In genomic region chr1:89820423-89821321, GRCh38 we compare ENCODE assay signal across 8 cellular contexts. TPM values are rescaled to one million over a fixed set of nuclear protein-coding genes. Genes with fewer than 3 reads are reported as not detected.
DNase-seq lines count a peak whose midpoint lies in the region; FAIRE-seq and TF ChIP-seq lines count a peak whose summit lies in the region.

Gene LRRC8D, plus strand, starts transcription at chr1:89821032. Its CDS starts 112,037 bp downstream, at chr1:89933069.

- H3K4me1 ChIP-seq in H9 (ENCODE audit: insufficient read depth, low read length) (peaks cover 10% of the 10 kb centered on the region), SJCRH30 (no peaks in the 10 kb centered on the region), neuronal stem cell (ENCODE audit: control insufficient read depth in 2 of 2, insufficient read depth in 1 of 2, low read depth in 1 of 2, low read length in 2 of 2) (peaks cover 2 to 16% of the 10 kb centered on the region in 2 donors), suprapubic skin (peaks cover 28% of the 10 kb centered on the region)

- H3K4me1 Mint-ChIP-seq in H9 = peaks cover 41 to 44% of the 10 kb centered on the region in 2 experiments

- no peak within 1 kb of the TSS for H3T11ph ChIP-seq in H9 (ENCODE audit: low read length)

- H3K56ac ChIP-seq in H9 (ENCODE audit: insufficient read length, low read depth, low read length) = no peak within 1 kb of the TSS

- TF ChIP-seq EP300 in suprapubic skin (IDR thresholded peaks at IDR 0.05) = no peak

- H2BK15ac ChIP-seq in H9 (ENCODE audit: low read depth, low read length) (no peak within 1 kb of the TSS), neuronal stem cell (ENCODE audit: low read length) (peak within 1 kb of the TSS; percentile 84)

- H3K9ac ChIP-seq in H9 (ENCODE audit: extremely low read depth, insufficient read length, low read length) (peak within 1 kb of the TSS; percentile 84), neuronal stem cell (ENCODE audit: low read depth, low read length, poor library complexity) (peak within 1 kb of the TSS; percentile 100)

- TF ChIP-seq CTCF in H9 (conservative IDR thresholded peaks at IDR 0.05) (no peak), suprapubic skin (IDR thresholded peaks at IDR 0.05) (no peak)

- peaks cover 6% of the 10 kb centered on the region for H3K79me1 ChIP-seq in H9 (ENCODE audit: insufficient read depth, low read depth, low read length, poor library complexity, severe bottlenecking)
- peaks cover 3% of the 10 kb centered on the region for H3K79me1 ChIP-seq in neuronal stem cell (ENCODE audit: low read depth, low read length)

- H2AK5ac ChIP-seq in H9 (ENCODE audit: insufficient read length, low read length) (no peak within 1 kb of the TSS), neuronal stem cell (ENCODE audit: low read depth, low read length) (peak within 1 kb of the TSS; percentile 85)

- H3K14ac ChIP-seq in H9 (ENCODE audit: insufficient read depth, low read length) (peak within 1 kb of the TSS; percentile 94), neuronal stem cell (ENCODE audit: low read length) (peak within 1 kb of the TSS; percentile 95)

- TF ChIP-seq POLR2A in suprapubic skin (IDR thresholded peaks at IDR 0.05) = peak in 1 of 2 donors; percentile 31

- FAIRE-seq in frontal cortex (lab: Jason Lieb, UNC) = no peak

- no CpG with 5 or more reads among the region's 82 CpGs for WGBS in H9 (ENCODE audit: extremely low coverage, insufficient read length, low lambda C conversion rate)
- no CpG with 5 or more reads among the region's 82 CpGs for WGBS in neuronal stem cell (ENCODE audit: extremely low coverage in 2 of 2, insufficient read length in 2 of 2, insufficient replicate concordance in 1 of 2), 2 donors
- 2% methylated on average over 27 of the region's 82 CpGs for WGBS in suprapubic skin

- peak within 1 kb of the TSS; percentile 76 to 90 for H3K4me3 Mint-ChIP-seq in H9

- H3K4me2 ChIP-seq in H9 (ENCODE audit: insufficient read depth, insufficient read length, low read length) (peak within 1 kb of the TSS; percentile 67), neuronal stem cell (ENCODE audit: insufficient read depth, low read length, poor library complexity, severe bottlenecking) (peak within 1 kb of the TSS; percentile 72)

- H2BK5ac ChIP-seq in H9 (ENCODE audit: insufficient read length, low read length) (no peak within 1 kb of the TSS), neuronal stem cell (ENCODE audit: low read length) (peak within 1 kb of the TSS; percentile 95)

- H3K79me2 ChIP-seq in H9 (ENCODE audit: insufficient read depth, low read length) = peaks cover 9% of the 10 kb centered on the region; the same call in 1 of the 2 replicates

- no peaks in the 10 kb centered on the region for H4K20me1 ChIP-seq in H9 (ENCODE audit: control insufficient read depth, insufficient read depth, insufficient read length)

- H3K36me3 Mint-ChIP-seq in H9 (ENCODE audit: insufficient read depth in 1 of 3, low read depth in 3 of 3) = peaks cover 5 to 21% (median 10%) of the 10 kb centered on the region in 3 experiments

- no peak within 1 kb of the TSS for H2BK120ac ChIP-seq in H9 (ENCODE audit: low read depth, low read length, poor library complexity, severe bottlenecking)
- peak within 1 kb of the TSS; percentile 24 for H2BK120ac ChIP-seq in neuronal stem cell (ENCODE audit: low read depth, low read length)

- H3K23ac ChIP-seq in H9 (ENCODE audit: insufficient read length, low read depth, low read length) (no peak within 1 kb of the TSS), neuronal stem cell (ENCODE audit: low read depth, low read length, poor library complexity) (peak within 1 kb of the TSS; percentile 58)

- H3K4ac ChIP-seq in H9 (ENCODE audit: low read depth, low read length) (no peak within 1 kb of the TSS), neuronal stem cell (ENCODE audit: low read length) (peak within 1 kb of the TSS; percentile 96)

- H3K27me3 ChIP-seq in H9 (ENCODE audit: insufficient read depth, low read length) (no peaks in the 10 kb centered on the region; the same call in 1 of the 2 replicates), SJCRH30 (no peaks in the 10 kb centered on the region), neuronal stem cell (ENCODE audit: control insufficient read depth in 3 of 3, insufficient read depth in 3 of 3, low read depth in 1 of 3, low read length in 3 of 3) (no peaks in the 10 kb centered on the region), suprapubic skin (no peaks in the 10 kb centered on the region)

- no peaks in the 10 kb centered on the region for H3K36me3 ChIP-seq in SJCRH30
- peaks cover 2 to 19% of the 10 kb centered on the region in 2 donors for H3K36me3 ChIP-seq in neuronal stem cell (replicated peaks in 1 of 2; ENCODE audit: control insufficient read depth in 2 of 2, insufficient read depth in 2 of 2, low read length in 2 of 2)
- H3K36me3 ChIP-seq in suprapubic skin = no peaks in the 10 kb centered on the region

- peak within 1 kb of the TSS; percentile 89 for H3K4me3 ChIP-seq in SJCRH30
- H3K4me3 ChIP-seq in neuronal stem cell (ENCODE audit: low read length in 2 of 2) = peak within 1 kb of the TSS; percentile 90 to 97
- H3K4me3 ChIP-seq in suprapubic skin = peak within 1 kb of the TSS; percentile 62

- peaks cover 13% of the 10 kb centered on the region for H3K23me2 ChIP-seq in H9 (ENCODE audit: insufficient read length, low read depth, low read length, poor library complexity, severe bottlenecking)

- H4K91ac ChIP-seq in H9 (ENCODE audit: insufficient read length, low read depth, low read length) (no peak within 1 kb of the TSS), neuronal stem cell (ENCODE audit: low read depth, low read length, poor library complexity) (peak within 1 kb of the TSS; percentile 93)

- H3K27me3 Mint-ChIP-seq in H9 (ENCODE audit: low read depth) = peaks cover 15% of the 10 kb centered on the region

- H2BK20ac ChIP-seq in H9 (ENCODE audit: low read depth, low read length, poor library complexity, severe bottlenecking) = no peak within 1 kb of the TSS

- DNase-seq in GF-D8 (lab: John Stamatoyannopoulos, UW) = peak; percentile 71
- peak; percentile 93 for DNase-seq in H9
- peak; percentile 81 for DNase-seq in M059J (ENCODE audit: low read depth)
- DNase-seq in SJCRH30 = peak; percentile 69 to 77
- DNase-seq in activated naive CD4-positive, alpha-beta T cell treated with Interleukin-2 at 50 U/mL for 16 hours = peak; percentile 67
- DNase-seq in frontal cortex (ENCODE audit: low spot score in 2 of 2) = peak; percentile 89
- DNase-seq in neuronal stem cell (ENCODE audit: low spot score) = peak; percentile 83
- peak; percentile 85 to 90 for DNase-seq in suprapubic skin (ENCODE audit: low spot score in 2 of 2)

- peak within 1 kb of the TSS; percentile 74 to 92 (median 84) for H3K27ac Mint-ChIP-seq in H9

- no peak within 1 kb of the TSS for H4K8ac ChIP-seq in H9 (replicated peaks; ENCODE audit: insufficient read length, low read depth, low read length)
- H4K8ac ChIP-seq in neuronal stem cell (ENCODE audit: low read depth, low read length) = no peak within 1 kb of the TSS

- no peaks in the 10 kb centered on the region for H3K9me3 ChIP-seq in H9 (ENCODE audit: control insufficient read depth, low read depth, low read length)
- H3K9me3 ChIP-seq in SJCRH30 (replicated peaks) = no peaks in the 10 kb centered on the region
- H3K9me3 ChIP-seq in neuronal stem cell (replicated peaks in 1 of 2; ENCODE audit: control insufficient read depth in 2 of 2, insufficient read depth in 1 of 2, low read depth in 1 of 2, low read length in 2 of 2) = peaks cover 0 to 5% of the 10 kb centered on the region in 2 donors
- H3K9me3 ChIP-seq in suprapubic skin = no peaks in the 10 kb centered on the region

- no peak within 1 kb of the TSS for H4K5ac ChIP-seq in H9 (ENCODE audit: insufficient read length, low read depth, low read length)

- H3K18ac ChIP-seq in H9 (ENCODE audit: insufficient read length, low read depth, low read length) (peak within 1 kb of the TSS; percentile 88), neuronal stem cell (ENCODE audit: low read length) (peak within 1 kb of the TSS; percentile 98)

- no peaks in the 10 kb centered on the region; a peak in 2 of 5 replicates for H3K9me3 Mint-ChIP-seq in H9

- no peak within 1 kb of the TSS for H2AFZ ChIP-seq in H9 (ENCODE audit: low read length)
- H2AFZ ChIP-seq in neuronal stem cell (ENCODE audit: low read length) = peak within 1 kb of the TSS; percentile 95

- H2BK12ac ChIP-seq in H9 (ENCODE audit: insufficient read length, low read depth, low read length) = peak within 1 kb of the TSS; percentile 36
- H2BK12ac ChIP-seq in neuronal stem cell (ENCODE audit: low read length) = no peak within 1 kb of the TSS

- no peak within 1 kb of the TSS for H3K27ac ChIP-seq in H9 (ENCODE audit: insufficient read length, low read depth, low read length)
- H3K27ac ChIP-seq in SJCRH30 = no peak within 1 kb of the TSS
- H3K27ac ChIP-seq in neuronal stem cell (replicated peaks; ENCODE audit: low read length) = peak within 1 kb of the TSS; percentile 64
- peak within 1 kb of the TSS; percentile 75 for H3K27ac ChIP-seq in suprapubic skin

RNA-seq across cellular contexts. Expression of gene LRRC8D, which starts in this region (rescaled TPM):
- total RNA-seq in H9 (2021) (34.7 and 37.2 TPM in 2 replicates), frontal cortex (31.4 TPM), suprapubic skin (10 to 100 TPM; 11.7 to 24.8 (median 21.6) TPM)
- 66.7 and 96.9 TPM in 2 replicates for total RNA-seq in M059J (2014; rRNA removed; shearing (Covaris generic))
- total RNA-seq in SJCRH30 (2014; rRNA removed; shearing (Covaris generic)) = 13.4 and 16.1 TPM in 2 replicates
- 26.2 TPM for polyA plus RNA-seq in neuronal stem cell (2013, experiment 1 of 2)
- 27.3 TPM for polyA plus RNA-seq in neuronal stem cell (2013, experiment 2 of 2)

Comparison
In these comparisons a context has a peak if more than half of its experiments do, and no peak if none do; other contexts are left out.
1. H3K27ac ChIP-seq: peak in neuronal stem cell (single experiment) and suprapubic skin (single experiment); none in H9 (single experiment) and SJCRH30 (single experiment).
2. Peak in every context shown above with its lines, with median percentiles within 50 percentile points of each other: DNase-seq and H3K4me3 ChIP-seq.